Comparison of ENCODE assay signal across 2 cellular contexts in genomic region chr14:69651653-69652052, GRCh38.
TF ChIP-seq lines count a peak whose summit lies in the region.

No MANE protein-coding gene starts in this region.

TF ChIP-seq in A549, 52 proteins besides CTCF, POLR2A, EP300 and RAD21:
- no peak for TF ChIP-seq EHF (CRISPR knock-in tag; IDR thresholded peaks at IDR 0.05)
- no peak for TF ChIP-seq SREBF2 (IDR thresholded peaks at IDR 0.05)
- TF ChIP-seq CEBPB (IDR thresholded peaks at IDR 0.05): no peak
- TF ChIP-seq MAFK (IDR thresholded peaks at IDR 0.05; ENCODE audit: partially characterized antibody): no peak
- no peak for TF ChIP-seq RCOR1 (IDR thresholded peaks at IDR 0.05; ENCODE audit: low read depth, low read length)
- TF ChIP-seq POLR2AphosphoS2 (conservative IDR thresholded peaks at IDR 0.05; ENCODE audit: low read length): no peak
- TF ChIP-seq ESRRA (IDR thresholded peaks at IDR 0.05; ENCODE audit: borderline replicate concordance, low read length): no peak
- TF ChIP-seq EHMT2 (IDR thresholded peaks at IDR 0.05; ENCODE audit: low read depth): no peak
- TF ChIP-seq HDAC2 (IDR thresholded peaks at IDR 0.05): no peak
- TF ChIP-seq ZSCAN20 (CRISPR knock-in tag; IDR thresholded peaks at IDR 0.05): no peak
- no peak for TF ChIP-seq MYC (IDR thresholded peaks at IDR 0.05; ENCODE audit: borderline replicate concordance, low read length)
- no peak for TF ChIP-seq ELK1 (IDR thresholded peaks at IDR 0.05; ENCODE audit: low read depth, low read length)
- TF ChIP-seq NPAS2 (CRISPR knock-in tag; IDR thresholded peaks at IDR 0.05; ENCODE audit: borderline replicate concordance): no peak
- TF ChIP-seq RNF2 (IDR thresholded peaks at IDR 0.05; ENCODE audit: borderline replicate concordance, low read depth): no peak
- no peak for TF ChIP-seq MAZ (IDR thresholded peaks at IDR 0.05; ENCODE audit: borderline replicate concordance, low read depth, low read length)
- no peak for TF ChIP-seq BCL3 (IDR thresholded peaks at IDR 0.05)
- no peak for TF ChIP-seq HOXB5 (CRISPR knock-in tag; IDR thresholded peaks at IDR 0.05)
- TF ChIP-seq ZFP36 (IDR thresholded peaks at IDR 0.05; ENCODE audit: borderline replicate concordance, partially characterized antibody): no peak

TF ChIP-seq in IMR-90, 13 proteins besides CTCF, POLR2A, EP300 and RAD21:
- TF ChIP-seq ELK1 (IDR thresholded peaks at IDR 0.05; ENCODE audit: borderline replicate concordance, low read depth, low read length): no peak
- TF ChIP-seq MAFK (IDR thresholded peaks at IDR 0.05; ENCODE audit: low read depth, low read length): no peak
- no peak for TF ChIP-seq CHD1 (IDR thresholded peaks at IDR 0.05; ENCODE audit: low read depth, low read length)
- TF ChIP-seq RFX5 (IDR thresholded peaks at IDR 0.05; ENCODE audit: low read depth, low read length): no peak
- TF ChIP-seq CEBPB (IDR thresholded peaks at IDR 0.05; ENCODE audit: low read depth, low read length): no peak
- no peak for TF ChIP-seq RCOR1 (IDR thresholded peaks at IDR 0.05; ENCODE audit: insufficient replicate concordance, low read length)
- TF ChIP-seq SMC3 (IDR thresholded peaks at IDR 0.05; ENCODE audit: low read depth, low read length): no peak
